In the genomic region with DNA sequence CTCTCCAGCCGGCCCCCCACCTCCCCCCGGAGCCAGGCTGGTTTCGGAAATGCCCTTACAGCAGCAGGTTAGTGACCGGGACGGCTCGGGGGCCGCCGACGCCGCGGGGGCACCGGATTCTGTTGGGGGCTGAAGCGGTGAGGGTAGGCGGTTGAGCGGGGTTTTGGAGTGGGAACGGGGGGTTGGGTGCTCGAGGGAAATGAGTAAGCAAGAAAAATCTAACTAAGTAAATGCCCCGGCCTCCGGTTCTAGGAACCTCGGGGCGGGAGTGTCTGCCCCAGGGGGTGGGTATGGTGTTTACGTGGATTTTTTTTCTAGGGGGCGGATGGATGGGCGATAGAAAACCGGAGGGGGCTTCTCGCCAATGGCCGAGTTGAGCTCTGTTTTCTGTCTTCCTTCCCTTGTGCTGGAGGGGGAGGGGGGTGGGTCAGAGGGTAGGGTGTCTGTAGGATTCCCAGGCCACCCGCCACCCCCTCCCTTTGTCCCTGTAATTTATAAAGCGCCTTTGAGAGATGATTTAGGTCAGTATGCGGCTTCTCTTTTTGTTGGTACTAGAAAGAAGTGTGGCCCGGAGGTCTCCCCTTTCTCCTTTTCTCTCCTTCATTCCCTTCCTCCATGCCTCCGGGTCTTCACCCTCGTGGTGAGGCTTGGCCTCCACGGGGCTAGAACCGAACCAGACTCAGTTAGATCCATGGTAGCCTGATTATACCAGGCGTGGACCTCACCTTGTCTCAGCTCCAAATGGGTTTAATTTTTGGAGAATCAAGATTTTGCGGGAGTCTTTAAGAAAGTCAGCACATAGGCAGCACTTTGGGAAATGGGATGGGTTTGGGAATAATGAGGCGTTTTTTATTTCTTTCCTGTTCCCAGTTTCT, we compare ENCODE assay signal across 1 cellular context.
A peak's percentile ranks its signal among the peaks of the same experiment; 100 is the strongest.
TF ChIP-seq lines count a peak whose summit lies in the region.

No MANE protein-coding gene starts in this region.

TF ChIP-seq in HepG2, 621 proteins besides CTCF, POLR2A, EP300 and RAD21 (continued from another document):
- TF ChIP-seq, protein P1, sequence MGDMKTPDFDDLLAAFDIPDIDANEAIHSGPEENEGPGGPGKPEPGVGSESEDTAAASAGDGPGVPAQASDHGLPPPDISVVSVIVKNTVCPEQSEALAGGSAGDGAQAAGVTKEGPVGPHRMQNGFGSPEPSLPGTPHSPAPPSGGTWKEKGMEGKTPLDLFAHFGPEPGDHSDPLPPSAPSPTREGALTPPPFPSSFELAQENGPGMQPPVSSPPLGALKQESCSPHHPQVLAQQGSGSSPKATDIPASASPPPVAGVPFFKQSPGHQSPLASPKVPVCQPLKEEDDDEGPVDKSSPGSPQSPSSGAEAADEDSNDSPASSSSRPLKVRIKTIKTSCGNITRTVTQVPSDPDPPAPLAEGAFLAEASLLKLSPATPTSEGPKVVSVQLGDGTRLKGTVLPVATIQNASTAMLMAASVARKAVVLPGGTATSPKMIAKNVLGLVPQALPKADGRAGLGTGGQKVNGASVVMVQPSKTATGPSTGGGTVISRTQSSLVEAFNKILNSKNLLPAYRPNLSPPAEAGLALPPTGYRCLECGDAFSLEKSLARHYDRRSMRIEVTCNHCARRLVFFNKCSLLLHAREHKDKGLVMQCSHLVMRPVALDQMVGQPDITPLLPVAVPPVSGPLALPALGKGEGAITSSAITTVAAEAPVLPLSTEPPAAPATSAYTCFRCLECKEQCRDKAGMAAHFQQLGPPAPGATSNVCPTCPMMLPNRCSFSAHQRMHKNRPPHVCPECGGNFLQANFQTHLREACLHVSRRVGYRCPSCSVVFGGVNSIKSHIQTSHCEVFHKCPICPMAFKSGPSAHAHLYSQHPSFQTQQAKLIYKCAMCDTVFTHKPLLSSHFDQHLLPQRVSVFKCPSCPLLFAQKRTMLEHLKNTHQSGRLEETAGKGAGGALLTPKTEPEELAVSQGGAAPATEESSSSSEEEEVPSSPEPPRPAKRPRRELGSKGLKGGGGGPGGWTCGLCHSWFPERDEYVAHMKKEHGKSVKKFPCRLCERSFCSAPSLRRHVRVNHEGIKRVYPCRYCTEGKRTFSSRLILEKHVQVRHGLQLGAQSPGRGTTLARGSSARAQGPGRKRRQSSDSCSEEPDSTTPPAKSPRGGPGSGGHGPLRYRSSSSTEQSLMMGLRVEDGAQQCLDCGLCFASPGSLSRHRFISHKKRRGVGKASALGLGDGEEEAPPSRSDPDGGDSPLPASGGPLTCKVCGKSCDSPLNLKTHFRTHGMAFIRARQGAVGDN (CRISPR knock-in tag; IDR thresholded peaks at IDR 0.05): peak; percentile 4; the same call in 1 of the 2 replicates
- TF ChIP-seq DMAP1 (CRISPR knock-in tag; IDR thresholded peaks at IDR 0.05) (peak; percentile 56; the same call in 1 of the 2 replicates), ZFP36L1 (CRISPR knock-in tag; IDR thresholded peaks at IDR 0.05) (0 out of 2 replicates have a peak, but pooled peaks have one; percentile 30), KDM2A (CRISPR knock-in tag; IDR thresholded peaks at IDR 0.05; ENCODE audit: borderline replicate concordance, low read depth) (peak; percentile 44), TCF7L2 (IDR thresholded peaks at IDR 0.05; ENCODE audit: low read depth, low read length) (no peak), ZNF3 (CRISPR knock-in tag; IDR thresholded peaks at IDR 0.05) (0 out of 2 replicates have a peak, but pooled peaks have one; percentile 34), KDM5A (IDR thresholded peaks at IDR 0.05; ENCODE audit: borderline replicate concordance, low read length) (peak; percentile 31; the same call in 1 of the 2 replicates), RBM22 (optimal IDR thresholded peaks at IDR 0.05; ENCODE audit: low read length) (peak; percentile 24)
- TF ChIP-seq, protein P2, sequence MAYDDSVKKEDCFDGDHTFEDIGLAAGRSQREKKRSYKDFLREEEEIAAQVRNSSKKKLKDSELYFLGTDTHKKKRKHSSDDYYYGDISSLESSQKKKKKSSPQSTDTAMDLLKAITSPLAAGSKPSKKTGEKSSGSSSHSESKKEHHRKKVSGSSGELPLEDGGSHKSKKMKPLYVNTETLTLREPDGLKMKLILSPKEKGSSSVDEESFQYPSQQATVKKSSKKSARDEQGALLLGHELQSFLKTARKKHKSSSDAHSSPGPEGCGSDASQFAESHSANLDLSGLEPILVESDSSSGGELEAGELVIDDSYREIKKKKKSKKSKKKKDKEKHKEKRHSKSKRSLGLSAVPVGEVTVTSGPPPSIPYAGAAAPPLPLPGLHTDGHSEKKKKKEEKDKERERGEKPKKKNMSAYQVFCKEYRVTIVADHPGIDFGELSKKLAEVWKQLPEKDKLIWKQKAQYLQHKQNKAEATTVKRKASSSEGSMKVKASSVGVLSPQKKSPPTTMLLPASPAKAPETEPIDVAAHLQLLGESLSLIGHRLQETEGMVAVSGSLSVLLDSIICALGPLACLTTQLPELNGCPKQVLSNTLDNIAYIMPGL (CRISPR knock-in tag; IDR thresholded peaks at IDR 0.05; ENCODE audit: borderline replicate concordance in 1 of 2, low read depth in 1 of 2): 0 out of 4 replicates have a peak, but pooled peaks of 1 of the 2 experiments have one; percentile 10
- TF ChIP-seq, protein P3, sequence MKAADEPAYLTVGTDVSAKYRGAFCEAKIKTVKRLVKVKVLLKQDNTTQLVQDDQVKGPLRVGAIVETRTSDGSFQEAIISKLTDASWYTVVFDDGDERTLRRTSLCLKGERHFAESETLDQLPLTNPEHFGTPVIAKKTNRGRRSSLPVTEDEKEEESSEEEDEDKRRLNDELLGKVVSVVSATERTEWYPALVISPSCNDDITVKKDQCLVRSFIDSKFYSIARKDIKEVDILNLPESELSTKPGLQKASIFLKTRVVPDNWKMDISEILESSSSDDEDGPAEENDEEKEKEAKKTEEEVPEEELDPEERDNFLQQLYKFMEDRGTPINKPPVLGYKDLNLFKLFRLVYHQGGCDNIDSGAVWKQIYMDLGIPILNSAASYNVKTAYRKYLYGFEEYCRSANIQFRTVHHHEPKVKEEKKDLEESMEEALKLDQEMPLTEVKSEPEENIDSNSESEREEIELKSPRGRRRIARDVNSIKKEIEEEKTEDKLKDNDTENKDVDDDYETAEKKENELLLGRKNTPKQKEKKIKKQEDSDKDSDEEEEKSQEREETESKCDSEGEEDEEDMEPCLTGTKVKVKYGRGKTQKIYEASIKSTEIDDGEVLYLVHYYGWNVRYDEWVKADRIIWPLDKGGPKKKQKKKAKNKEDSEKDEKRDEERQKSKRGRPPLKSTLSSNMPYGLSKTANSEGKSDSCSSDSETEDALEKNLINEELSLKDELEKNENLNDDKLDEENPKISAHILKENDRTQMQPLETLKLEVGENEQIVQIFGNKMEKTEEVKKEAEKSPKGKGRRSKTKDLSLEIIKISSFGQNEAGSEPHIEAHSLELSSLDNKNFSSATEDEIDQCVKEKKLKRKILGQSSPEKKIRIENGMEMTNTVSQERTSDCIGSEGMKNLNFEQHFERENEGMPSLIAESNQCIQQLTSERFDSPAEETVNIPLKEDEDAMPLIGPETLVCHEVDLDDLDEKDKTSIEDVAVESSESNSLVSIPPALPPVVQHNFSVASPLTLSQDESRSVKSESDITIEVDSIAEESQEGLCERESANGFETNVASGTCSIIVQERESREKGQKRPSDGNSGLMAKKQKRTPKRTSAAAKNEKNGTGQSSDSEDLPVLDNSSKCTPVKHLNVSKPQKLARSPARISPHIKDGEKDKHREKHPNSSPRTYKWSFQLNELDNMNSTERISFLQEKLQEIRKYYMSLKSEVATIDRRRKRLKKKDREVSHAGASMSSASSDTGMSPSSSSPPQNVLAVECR (CRISPR knock-in tag; IDR thresholded peaks at IDR 0.05; ENCODE audit: borderline replicate concordance): peak; percentile 14; the same call in 1 of the 2 replicates
